Comparison of ENCODE assay signal across 8 cellular contexts in the genomic region with DNA sequence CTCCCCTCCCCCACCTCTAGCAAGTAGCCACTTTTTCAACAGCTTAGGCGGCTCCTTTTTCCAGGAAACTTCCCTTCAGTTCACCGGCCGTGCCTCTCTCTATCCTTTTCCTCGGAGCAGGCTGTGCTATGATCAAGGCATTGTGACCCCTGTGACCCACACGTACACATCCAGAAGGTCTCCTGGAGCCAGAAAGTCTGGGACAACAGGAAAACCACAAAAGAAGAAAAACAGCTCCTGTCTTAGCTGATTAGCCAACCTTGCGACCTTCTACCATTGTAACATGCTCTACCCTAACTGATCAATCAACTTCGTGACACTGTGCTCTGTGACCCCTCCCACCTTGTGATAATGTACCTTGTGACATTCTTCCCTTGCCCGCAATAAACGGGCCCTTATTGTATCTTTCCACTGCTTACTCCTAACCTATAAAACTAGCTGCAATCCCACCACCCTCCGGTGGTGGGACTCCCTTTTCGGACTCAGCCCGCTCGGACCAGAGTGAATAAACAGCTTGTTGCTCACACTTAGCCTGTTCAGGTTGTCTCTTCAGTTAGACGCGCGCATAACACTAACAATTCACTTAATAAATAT. TPM values are rescaled to one million over a fixed set of nuclear protein-coding genes. Genes with fewer than 3 reads are reported as not detected.
A peak's percentile ranks its signal among the peaks of the same experiment; 100 is the strongest.
DNase-seq lines count a peak whose midpoint lies in the region; ATAC-seq and TF ChIP-seq lines count a peak whose summit lies in the region.

No MANE protein-coding gene starts in this region.

- peaks cover 31% of the 10 kb centered on the region for H3K4me1 ChIP-seq in CD8-positive, alpha-beta memory T cell (ENCODE audit: insufficient read depth, low read length)
- H3K4me1 ChIP-seq in SJSA1 (replicated peaks): peaks cover 17% of the 10 kb centered on the region
- H3K4me1 ChIP-seq in adrenal gland (replicated peaks in 1 of 2): peaks cover 0 to 5% of the 10 kb centered on the region in 2 donors

- H3K36me3 Mint-ChIP-seq in CD8-positive, alpha-beta memory T cell: peaks cover 0 to 11% (median 3%) of the 10 kb centered on the region in 3 donors
- H3K36me3 Mint-ChIP-seq in progenitor cell of endocrine pancreas (ENCODE audit: insufficient read depth): peaks cover 1% of the 10 kb centered on the region

- TF ChIP-seq POLR2A in adrenal gland (IDR thresholded peaks at IDR 0.05): no peak

- CTCF ChIA-PET in CD8-positive, alpha-beta memory T cell (lab: Charles Lee): interaction anchor here (1.1 to 6.9 kb wide), 8 partner anchors 11 to 142 kb away, joined by 3 to 48 read pairs (median 4); no protein-coding TSS in a partner anchor

- peak overlapping the region; percentile 77 for H3K27ac ChIP-seq in CD8-positive, alpha-beta memory T cell (ENCODE audit: low read depth, low read length)
- H3K27ac ChIP-seq in SJSA1: peak overlapping the region; percentile 51
- H3K27ac ChIP-seq in adrenal gland: peak overlapping the region in 3 of 5 donors; percentile 67 to 79 (median 70)

- no peaks in the 10 kb centered on the region for H3K27me3 ChIP-seq in CD8-positive, alpha-beta memory T cell (ENCODE audit: insufficient read depth, low read length, poor library complexity, severe bottlenecking)
- H3K27me3 ChIP-seq in SJSA1 (replicated peaks) (no peaks in the 10 kb centered on the region), adrenal gland (no peaks in the 10 kb centered on the region)

- TF ChIP-seq CTCF in GM20000 (IDR thresholded peaks at IDR 0.05; ENCODE audit: extremely low read depth, missing control alignments): no peak
- peak; percentile 20; the same call in 1 of the 2 replicates for TF ChIP-seq CTCF in LNCAP (IDR thresholded peaks at IDR 0.05)
- peak; percentile 16 to 47 (median 33) for TF ChIP-seq CTCF in adrenal gland (IDR thresholded peaks at IDR 0.05)
- peak; percentile 49 for TF ChIP-seq CTCF in progenitor cell of endocrine pancreas (IDR thresholded peaks at IDR 0.05; ENCODE audit: unreplicated experiment)

- H3K27ac Mint-ChIP-seq in CD8-positive, alpha-beta memory T cell: peak overlapping the region; percentile 68 to 98 (median 94)
- H3K27ac Mint-ChIP-seq in progenitor cell of endocrine pancreas: peak overlapping the region; percentile 100

- peaks cover 55 to 76% (median 64%) of the 10 kb centered on the region in 3 donors for H3K4me1 Mint-ChIP-seq in CD8-positive, alpha-beta memory T cell
- H3K4me1 Mint-ChIP-seq in progenitor cell of endocrine pancreas (ENCODE audit: low read depth): peaks cover 42% of the 10 kb centered on the region

- peak in 4 of 5 donors; percentile 27 to 57 (median 42) for DNase-seq in CD8-positive, alpha-beta memory T cell
- peak; percentile 74 for DNase-seq in GM20000 (ENCODE audit: low spot score)
- peak; percentile 84 to 90 for DNase-seq in SJSA1 (ENCODE audit: low read depth in 1 of 2, low spot score in 2 of 2)
- peak; percentile 42 to 70 (median 55) for DNase-seq in adrenal gland
- peak; percentile 68 for DNase-seq in left cardiac atrium
- DNase-seq in progenitor cell of endocrine pancreas (ENCODE audit: low spot score, unreplicated experiment): peak; percentile 63

- peak overlapping the region; percentile 92 to 97 (median 95) for H3K4me3 Mint-ChIP-seq in CD8-positive, alpha-beta memory T cell
- H3K4me3 Mint-ChIP-seq in progenitor cell of endocrine pancreas (ENCODE audit: low read depth): peak overlapping the region; percentile 91

- intact Hi-C loops in adrenal gland (cut with DNase I): loop anchor here (5.0 kb wide), 2 partner anchors 39 to 54 kb away; no protein-coding TSS in a partner anchor
- intact Hi-C loops in left cardiac atrium (cut with DNase I): loop anchor here (5.0 to 10.0 kb wide), 3 partner anchors 39 to 146 kb away; no protein-coding TSS in a partner anchor

- 1 to 3% (median 1%) methylated on average over 16 of the region's 16 CpGs for WGBS in adrenal gland, 4 donors

- H3K4me3 ChIP-seq in CD8-positive, alpha-beta memory T cell (ENCODE audit: low read length): peak overlapping the region; percentile 99
- H3K4me3 ChIP-seq in SJSA1 (peak overlapping the region; percentile 44), adrenal gland (peak overlapping the region in 2 of 4 donors; percentile 32 to 60)

- no peaks in the 10 kb centered on the region for H3K36me3 ChIP-seq in CD8-positive, alpha-beta memory T cell (ENCODE audit: insufficient read depth, low read length)
- H3K36me3 ChIP-seq in SJSA1 (no peaks in the 10 kb centered on the region), adrenal gland (replicated peaks in 1 of 2) (no peaks in the 10 kb centered on the region)

- H3K27me3 Mint-ChIP-seq in CD8-positive, alpha-beta memory T cell: peaks cover 39 to 46% of the 10 kb centered on the region in 2 donors
- H3K27me3 Mint-ChIP-seq in progenitor cell of endocrine pancreas: peaks cover 3% of the 10 kb centered on the region

- H3K9me3 ChIP-seq in CD8-positive, alpha-beta memory T cell (ENCODE audit: low read length): no peaks in the 10 kb centered on the region
- H3K9me3 ChIP-seq in SJSA1 (replicated peaks): no peaks in the 10 kb centered on the region
- no peaks in the 10 kb centered on the region for H3K9me3 ChIP-seq in adrenal gland (replicated peaks in 1 of 3)

- peaks cover 0 to 6% (median 5%) of the 10 kb centered on the region in 5 donors for H3K9me3 Mint-ChIP-seq in CD8-positive, alpha-beta memory T cell
- H3K9me3 Mint-ChIP-seq in progenitor cell of endocrine pancreas (ENCODE audit: low read depth): no peaks in the 10 kb centered on the region

- POLR2A ChIA-PET in CD8-positive, alpha-beta memory T cell (lab: Charles Lee): interaction anchor here (0.6 to 2.5 kb wide), 4 partner anchors 58 to 1658 kb away, joined by 3 to 13 read pairs (median 4); no protein-coding TSS in a partner anchor

- ATAC-seq in left cardiac atrium (peak; percentile 32 to 68), HG02840 (IDR thresholded peaks at IDR 0.05; ENCODE audit: low FRiP score, unreplicated experiment) (no peak)

RNA-seq across cellular contexts. Expression of a gene that starts 24.2 kb away (rescaled TPM):
- under 1 TPM; 0.66 to 0.73 TPM for total RNA-seq in CD8-positive, alpha-beta memory T cell
- polyA plus RNA-seq in CD8-positive, alpha-beta memory T cell: not detected
- not detected in 2 replicates for total RNA-seq in SJSA1 (2014; rRNA removed; shearing (Covaris generic))
- total RNA-seq in adrenal gland (1 to 10 TPM in 2 of 8 donors, under 1 TPM in 4, not detected in 2; 0.41 to 1.4 (median 0.93) TPM), left cardiac atrium (under 1 TPM; 0.37 to 0.68 TPM), progenitor cell of endocrine pancreas (0.91 and 1.4 TPM in 2 replicates)
- 1 to 10 TPM; 1.0 to 2.6 (median 1.4) TPM for polyA plus RNA-seq in adrenal gland

RNA-seq across cellular contexts. Expression of a gene that starts 57.1 kb away (rescaled TPM):
- 10 to 100 TPM; 67.7 to 69.2 TPM for total RNA-seq in CD8-positive, alpha-beta memory T cell
- 61.6 TPM for polyA plus RNA-seq in CD8-positive, alpha-beta memory T cell
- total RNA-seq in SJSA1 (2014; rRNA removed; shearing (Covaris generic)): 38.2 and 61.4 TPM in 2 replicates
- total RNA-seq in adrenal gland (10 to 100 TPM; 38.3 to 67.4 (median 48.2) TPM), left cardiac atrium (10 to 100 TPM; 20.7 to 25.3 TPM), progenitor cell of endocrine pancreas (91.8 and 97.3 TPM in 2 replicates)
- 10 to 100 TPM; 40.4 to 54.6 (median 53.8) TPM for polyA plus RNA-seq in adrenal gland
